ENCODE assay signal across 8 cellular contexts in the genomic region with DNA sequence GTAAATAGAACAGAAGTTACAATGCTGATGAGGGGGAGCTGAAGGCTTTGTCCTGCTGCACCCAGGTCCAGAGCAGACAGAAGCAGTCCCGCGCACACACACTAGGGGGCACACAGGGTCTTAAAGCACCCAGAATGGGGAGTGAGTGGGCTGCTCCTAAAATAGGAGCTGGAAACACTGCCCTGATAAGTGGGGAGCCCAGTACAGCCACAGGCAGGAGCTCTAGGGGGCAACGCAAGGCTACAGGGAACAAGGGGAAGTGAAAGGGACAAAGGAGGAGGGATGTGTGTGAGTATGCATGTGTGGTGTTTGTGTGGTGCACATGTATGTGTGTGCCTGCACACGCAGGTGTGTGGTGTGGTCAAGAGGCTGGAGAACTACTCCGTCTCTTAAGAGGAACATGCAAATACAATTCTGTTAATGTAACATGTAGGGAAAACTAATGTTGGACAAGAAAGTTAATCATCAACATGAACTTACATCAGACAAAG.
DNase-seq lines count a peak whose midpoint lies in the region; ATAC-seq and TF ChIP-seq lines count a peak whose summit lies in the region.

No MANE protein-coding gene starts in this region.

- peaks cover 2% of the 10 kb centered on the region for H3K27me3 Mint-ChIP-seq in activated CD8-positive, alpha-beta T cell treated with anti-CD3 and anti-CD28 coated beads for 36 hours
- peaks cover 12% of the 10 kb centered on the region for H3K27me3 Mint-ChIP-seq in stimulated activated memory B cell treated with anti-CD40 and anti-IgM and Interleukin-4, amounts not matched to agents 10 μg/mL and 1 μg/mL and 100 μg/mL, for 72 hours

- CTCF ChIA-PET in activated CD8-positive, alpha-beta T cell treated with anti-CD3 and anti-CD28 coated beads for 36 hours (lab: Charles Lee) = interaction anchor here (0.7 to 2.7 kb wide), 8 partner anchors 13 to 196 kb away, joined by 3 to 11 read pairs (median 4); no protein-coding TSS in a partner anchor

- peak; percentile 70 for TF ChIP-seq CTCF in activated CD8-positive, alpha-beta T cell treated with anti-CD3 and anti-CD28 coated beads for 36 hours (IDR thresholded peaks at IDR 0.05)

- 53% methylated on average over 5 of the region's 5 CpGs for WGBS in right cardiac atrium

- intact Hi-C loops in activated CD8-positive, alpha-beta T cell treated with anti-CD3 and anti-CD28 coated beads for 36 hours (cut with micrococcal nuclease) = no loop called here
- intact Hi-C loops in right cardiac atrium (cut with DNase I) = no loop called here

- ATAC-seq in GM21423 (IDR thresholded peaks at IDR 0.05; ENCODE audit: unreplicated experiment) (peak; percentile 71), right cardiac atrium (peak; percentile 34 to 64)
- peak; percentile 69 for ATAC-seq in activated CD8-positive, alpha-beta T cell treated with anti-CD3 and anti-CD28 coated beads for 36 hours
- peak; percentile 49 for ATAC-seq in stimulated activated memory B cell treated with anti-CD40 and anti-IgM and Interleukin-4, amounts not matched to agents 10 μg/mL and 1 μg/mL and 100 μg/mL, for 72 hours

- no peaks in the 10 kb centered on the region for H3K36me3 Mint-ChIP-seq in activated CD8-positive, alpha-beta T cell treated with anti-CD3 and anti-CD28 coated beads for 36 hours (ENCODE audit: low read depth)
- no peaks in the 10 kb centered on the region for H3K36me3 Mint-ChIP-seq in stimulated activated memory B cell treated with anti-CD40 and anti-IgM and Interleukin-4, amounts not matched to agents 10 μg/mL and 1 μg/mL and 100 μg/mL, for 72 hours

- H3K4me3 Mint-ChIP-seq in activated CD8-positive, alpha-beta T cell treated with anti-CD3 and anti-CD28 coated beads for 36 hours = no peak overlapping the region
- no peak overlapping the region for H3K4me3 Mint-ChIP-seq in stimulated activated memory B cell treated with anti-CD40 and anti-IgM and Interleukin-4, amounts not matched to agents 10 μg/mL and 1 μg/mL and 100 μg/mL, for 72 hours

- H3K27ac Mint-ChIP-seq in activated CD8-positive, alpha-beta T cell treated with anti-CD3 and anti-CD28 coated beads for 36 hours = no peak overlapping the region
- no peak overlapping the region for H3K27ac Mint-ChIP-seq in stimulated activated memory B cell treated with anti-CD40 and anti-IgM and Interleukin-4, amounts not matched to agents 10 μg/mL and 1 μg/mL and 100 μg/mL, for 72 hours

- no peaks in the 10 kb centered on the region for H3K9me3 ChIP-seq in right cardiac atrium (ENCODE audit: control insufficient read depth, low read length)

- no peaks in the 10 kb centered on the region for H3K4me1 Mint-ChIP-seq in activated CD8-positive, alpha-beta T cell treated with anti-CD3 and anti-CD28 coated beads for 36 hours (ENCODE audit: low read depth)
- H3K4me1 Mint-ChIP-seq in stimulated activated memory B cell treated with anti-CD40 and anti-IgM and Interleukin-4, amounts not matched to agents 10 μg/mL and 1 μg/mL and 100 μg/mL, for 72 hours = peaks cover 8% of the 10 kb centered on the region

- no peaks in the 10 kb centered on the region for H3K9me3 Mint-ChIP-seq in activated CD8-positive, alpha-beta T cell treated with anti-CD3 and anti-CD28 coated beads for 36 hours
- peaks cover 7% of the 10 kb centered on the region for H3K9me3 Mint-ChIP-seq in stimulated activated memory B cell treated with anti-CD40 and anti-IgM and Interleukin-4, amounts not matched to agents 10 μg/mL and 1 μg/mL and 100 μg/mL, for 72 hours

- no peak overlapping the region for H3K27ac ChIP-seq in right cardiac atrium (ENCODE audit: low read length)

- no peak overlapping the region for H3K4me3 ChIP-seq in right cardiac atrium (ENCODE audit: low read length)

- in situ Hi-C loops in KBM-7 (cut with MboI; ENCODE audit: low pct_unique_long_range_greater_than_20kb, low sequenced_read_pairs) = no loop called here

- DNase-seq in NCI-H510A treated with DMSO at 0.1 percent for 48 hours (lab: John Stamatoyannopoulos, UW) (peak; percentile 6), NCI-H510A (lab: John Stamatoyannopoulos, UW) (no peak), KBM-7 (peak; percentile 49), right cardiac atrium (peak in 2 of 3 donors; percentile 61 to 76), NCI-H1930 (lab: John Stamatoyannopoulos, UW) (no peak)
- peak; percentile 69 for DNase-seq in activated CD8-positive, alpha-beta T cell treated with anti-CD3 and anti-CD28 coated beads for 36 hours

- H3K27me3 ChIP-seq in right cardiac atrium (ENCODE audit: control insufficient read depth, insufficient read depth) = no peaks in the 10 kb centered on the region

- POLR2A ChIA-PET in activated CD8-positive, alpha-beta T cell treated with anti-CD3 and anti-CD28 coated beads for 36 hours (lab: Charles Lee) = interaction anchor here (0.7 kb wide), 1 partner anchor 206 kb away, joined by 3 read pairs; no protein-coding TSS in a partner anchor

- H3K4me1 ChIP-seq in right cardiac atrium (ENCODE audit: control insufficient read depth, insufficient read depth, low read length) = peaks cover 2% of the 10 kb centered on the region

Comparison
In these comparisons a context has a peak if more than half of its experiments do, and no peak if none do; other contexts are left out.
1. DNase-seq: peak in NCI-H510A treated with DMSO at 0.1 percent for 48 hours (single experiment), KBM-7 (single experiment), activated CD8-positive, alpha-beta T cell treated with anti-CD3 and anti-CD28 coated beads for 36 hours (single experiment) and right cardiac atrium (2 of 3); none in NCI-H510A (single experiment) and NCI-H1930 (0 of 2).
2. Peak in every context shown above with its lines, with median percentiles within 50 percentile points of each other: ATAC-seq.